ENCODE assay signal across 2 cellular contexts in genomic region chr2:189717593-189717992, GRCh38. TPM values are rescaled to one million over a fixed set of nuclear protein-coding genes. Genes with fewer than 3 reads are reported as not detected.
A peak's percentile ranks its signal among the peaks of the same experiment; 100 is the strongest.
DNase-seq lines count a peak whose midpoint lies in the region; ATAC-seq, FAIRE-seq and TF ChIP-seq lines count a peak whose summit lies in the region.
"Not testable (repeated sequence)": the region's sequence is repeated elsewhere in the genome, so short reads cannot be mapped to it uniquely, and the experiment has no call there.

No MANE protein-coding gene starts in this region.

- BruUV-seq in K562 (replicated peaks; lab: Mats Ljungman, UMichigan), result not testable (repeated sequence)

- not testable (repeated sequence) for TF ChIP-seq EP300 in K562 (IDR thresholded peaks at IDR 0.05; ENCODE audit: low read length)

- not testable (repeated sequence) for H2AFZ ChIP-seq in K562 (ENCODE audit: low read depth, low read length)

- not testable (repeated sequence) for H3K27ac ChIP-seq in HEK293 (ENCODE audit: extremely low read depth, low read depth, low read length); K562 (ENCODE audit: extremely low read depth, low read depth, low read length)

- TF ChIP-seq RAD21 in K562 (CRISPR knock-in tag; conservative IDR thresholded peaks at IDR 0.05 in 1 of 2, IDR thresholded peaks at IDR 0.05 in 1 of 2), result not testable (repeated sequence)

- POLR2A ChIA-PET in HEK293 (lab: Yijun Ruan, JAX), result not testable (repeated sequence)
- POLR2A ChIA-PET in K562 (lab: Yijun Ruan, JAX), result interaction anchor here (0.6 kb wide), 1 partner anchor 219 kb away, joined by 3 read pairs; no protein-coding TSS in a partner anchor

- not testable (repeated sequence) for ATAC-seq in K562

- in situ Hi-C loops in K562 (cut with MboI), result not testable (repeated sequence)

- not testable (repeated sequence) for H3K27me3 ChIP-seq in K562 (ENCODE audit: control insufficient read depth in 2 of 2, insufficient read depth in 2 of 2, low read length in 2 of 2)

- DNase-seq in K562 (ENCODE audit: extremely low read depth in 1 of 4, low spot score in 3 of 4), result not testable (repeated sequence)

- not testable (repeated sequence) for TF ChIP-seq CTCF in HEK293 (tag by site-specific recombination; IDR thresholded peaks at IDR 0.05); K562 (IDR thresholded peaks at IDR 0.05 in 2 of 3, conservative IDR thresholded peaks at IDR 0.05 in 1 of 3; ENCODE audit: insufficient read depth in 2 of 3, low read depth in 1 of 3, low read length in 3 of 3)

- not testable (repeated sequence) for H3K79me2 ChIP-seq in K562 (ENCODE audit: control insufficient read depth, insufficient read depth, low read length)

- H3K4me1 ChIP-seq in HEK293 (ENCODE audit: control insufficient read depth, insufficient read depth, low read length); K562 (replicated peaks in 1 of 2; ENCODE audit: control insufficient read depth in 2 of 2, insufficient read depth in 2 of 2, low read length in 2 of 2): not testable (repeated sequence)

- H3K4me3 ChIP-seq in HEK293 (ENCODE audit: low read depth, low read length); K562: not testable (repeated sequence)

- CTCF ChIA-PET in HEK293 (lab: Yijun Ruan, JAX); K562 (lab: Yijun Ruan, JAX; ENCODE audit: low intra/inter-chr PET ratio): not testable (repeated sequence)

- intact Hi-C loops in K562 (cut with micrococcal nuclease), result not testable (repeated sequence)

- not testable (repeated sequence) for H4K20me1 ChIP-seq in K562 (replicated peaks; ENCODE audit: control insufficient read depth, insufficient read depth, low read length)

- H3K9me3 ChIP-seq in HEK293 (ENCODE audit: control insufficient read depth, insufficient read depth, low read depth, low read length); K562 (replicated peaks; ENCODE audit: control insufficient read depth, insufficient read depth, low read depth, low read length): not testable (repeated sequence)

- WGBS in K562 (ENCODE audit: insufficient coverage, low coverage, missing lambda C conversion rate), result 10% methylated on average over 1 of the region's 1 CpG

- FAIRE-seq in K562 (lab: Jason Lieb, UNC), result not testable (repeated sequence)

- TF ChIP-seq POLR2A in K562 (conservative IDR thresholded peaks at IDR 0.05), result not testable (repeated sequence)

- H3K36me3 ChIP-seq in HEK293 (ENCODE audit: control insufficient read depth in 2 of 2, insufficient read depth in 1 of 2, low read length in 2 of 2); K562 (ENCODE audit: control insufficient read depth, insufficient read depth, low read length): not testable (repeated sequence)

- not testable (repeated sequence) for H3K4me2 ChIP-seq in K562 (ENCODE audit: insufficient read depth, low read length)

- H3K9me1 ChIP-seq in K562 (ENCODE audit: control insufficient read depth, insufficient read depth, low read length), result not testable (repeated sequence)

- H3K9ac ChIP-seq in K562 (ENCODE audit: insufficient read depth in 1 of 2, low read depth in 2 of 2, low read length in 2 of 2), result not testable (repeated sequence)

TF ChIP-seq in HEK293, 187 proteins besides CTCF, POLR2A, EP300 and RAD21:
- peak; percentile 65 for TF ChIP-seq ZNF146 (tag by site-specific recombination; IDR thresholded peaks at IDR 0.05)

TF ChIP-seq in K562, 482 proteins besides CTCF, POLR2A, EP300 and RAD21:
- TF ChIP-seq ZNF146 (CRISPR knock-in tag; IDR thresholded peaks at IDR 0.05; ENCODE audit: unreplicated experiment), result peak; percentile 52

RNA-seq across cellular contexts. Expression of gene ANKAR, which starts 43.1 kb away (rescaled TPM):
- 1.1 and 1.5 TPM in 2 replicates for total RNA-seq in K562 (2011; cell fraction: chromatin; rRNA removed; ENCODE audit: low replicate concordance)
- 0.33 and 0.39 TPM in 2 replicates for total RNA-seq in K562 (2011; cell fraction: nucleolus; rRNA removed)
- 1.2 and 1.8 TPM in 2 replicates for total RNA-seq in K562 (2011; cell fraction: nucleoplasm; rRNA removed)
- 0.14 and 0.29 TPM in 2 replicates for total RNA-seq in K562 (2014; rRNA removed)
- total RNA-seq in K562 (2014; rRNA removed; fragmentation: Illumina TruSeq; extraction: Trizol), result 0.44 and 0.73 TPM in 2 replicates
- 0.51 and 0.68 TPM in 2 replicates for total RNA-seq in K562 (2015; rRNA removed; fragmentation: Illumina TruSeq; extraction: Trizol)
- total RNA-seq in K562 (2021), result 0.49 and 0.74 TPM in 2 replicates
- 0.47 and 0.52 TPM in 2 replicates for polyA plus RNA-seq in K562 (2011; rRNA removed)
- polyA plus RNA-seq in K562 (2011; cell fraction: cytosol; rRNA removed), result 0.06 and 0.07 TPM in 2 replicates
- 0.41 and 0.59 TPM in 2 replicates for polyA plus RNA-seq in K562 (2011; cell fraction: nucleus; rRNA removed)
- polyA plus RNA-seq in K562 (2012), result 0.22 and 0.58 TPM in 2 replicates
- 0.21 and 0.60 TPM in 2 replicates for polyA plus RNA-seq in K562 (2014; fragmentation: Illumina TruSeq; extraction: Trizol)
- under 1 TPM; 0.27 to 0.39 TPM for polyA plus RNA-seq in K562 (2014; fragmentation: Nextera tagmentation; extraction: Ambion mirVana)
- 0.04 and 0.23 TPM in 2 replicates for polyA plus RNA-seq in K562 (2014; rRNA removed)
- 1.2 and 1.6 TPM in 2 replicates for polyA minus RNA-seq in K562 (2011; rRNA and poly(A)+ RNA removed)
- 0.57 TPM in 1 of 2 replicates, not detected in the other for polyA minus RNA-seq in K562 (2011; cell fraction: cytosol; rRNA and poly(A)+ RNA removed)
- 0.54 and 1.6 TPM in 2 replicates for polyA minus RNA-seq in K562 (2011; cell fraction: nucleus; rRNA and poly(A)+ RNA removed)

RNA-seq across cellular contexts. Expression of gene OSGEPL1, which starts 45.0 kb away (rescaled TPM):
- 6.3 and 13.1 TPM in 2 replicates for total RNA-seq in K562 (2011; cell fraction: chromatin; rRNA removed; ENCODE audit: low replicate concordance)
- 6.0 and 6.7 TPM in 2 replicates for total RNA-seq in K562 (2011; cell fraction: nucleolus; rRNA removed)
- total RNA-seq in K562 (2011; cell fraction: nucleoplasm; rRNA removed), result 6.5 and 8.3 TPM in 2 replicates
- total RNA-seq in K562 (2014; rRNA removed), result 3.6 and 3.7 TPM in 2 replicates
- 6.0 and 6.5 TPM in 2 replicates for total RNA-seq in K562 (2014; rRNA removed; fragmentation: Illumina TruSeq; extraction: Trizol)
- total RNA-seq in K562 (2015; rRNA removed; fragmentation: Illumina TruSeq; extraction: Trizol), result 5.3 and 6.5 TPM in 2 replicates
- 2.5 and 3.7 TPM in 2 replicates for total RNA-seq in K562 (2021)
- 10.4 and 10.8 TPM in 2 replicates for polyA plus RNA-seq in K562 (2011; rRNA removed)
- 1.6 and 3.5 TPM in 2 replicates for polyA plus RNA-seq in K562 (2011; cell fraction: cytosol; rRNA removed)
- 8.3 and 13.3 TPM in 2 replicates for polyA plus RNA-seq in K562 (2011; cell fraction: nucleus; rRNA removed)
- polyA plus RNA-seq in K562 (2012), result 3.6 and 4.7 TPM in 2 replicates
- 5.0 and 5.2 TPM in 2 replicates for polyA plus RNA-seq in K562 (2014; fragmentation: Illumina TruSeq; extraction: Trizol)
- 1 to 10 TPM; 8.9 to 9.3 TPM for polyA plus RNA-seq in K562 (2014; fragmentation: Nextera tagmentation; extraction: Ambion mirVana)
- 5.1 and 6.0 TPM in 2 replicates for polyA plus RNA-seq in K562 (2014; rRNA removed)
- 5.7 and 7.6 TPM in 2 replicates for polyA minus RNA-seq in K562 (2011; rRNA and poly(A)+ RNA removed)
- polyA minus RNA-seq in K562 (2011; cell fraction: cytosol; rRNA and poly(A)+ RNA removed), result 2.2 and 3.4 TPM in 2 replicates
- 7.5 and 14.2 TPM in 2 replicates for polyA minus RNA-seq in K562 (2011; cell fraction: nucleus; rRNA and poly(A)+ RNA removed)

RNA-seq across cellular contexts. Expression of gene ASNSD1, which starts 56.3 kb away (rescaled TPM):
- 9.2 and 28.4 TPM in 2 replicates for total RNA-seq in K562 (2011; cell fraction: chromatin; rRNA removed; ENCODE audit: low replicate concordance)
- 6.0 and 7.0 TPM in 2 replicates for total RNA-seq in K562 (2011; cell fraction: nucleolus; rRNA removed)
- 10.2 and 10.3 TPM in 2 replicates for total RNA-seq in K562 (2011; cell fraction: nucleoplasm; rRNA removed)
- total RNA-seq in K562 (2014; rRNA removed) (25.1 and 26.9 TPM in 2 replicates), K562 (2014; rRNA removed; fragmentation: Illumina TruSeq; extraction: Trizol) (41.2 and 47.2 TPM in 2 replicates), K562 (2015; rRNA removed; fragmentation: Illumina TruSeq; extraction: Trizol) (40.1 and 40.5 TPM in 2 replicates), K562 (2021) (23.9 and 27.0 TPM in 2 replicates)
- polyA plus RNA-seq in K562 (2011; rRNA removed) (19.1 and 31.7 TPM in 2 replicates), K562 (2014; fragmentation: Illumina TruSeq; extraction: Trizol) (33.6 and 46.5 TPM in 2 replicates), K562 (2014; fragmentation: Nextera tagmentation; extraction: Ambion mirVana) (10 to 100 TPM; 38.3 to 56.4 TPM), K562 (2014; rRNA removed) (28.4 and 30.3 TPM in 2 replicates)
- polyA plus RNA-seq in K562 (2011; cell fraction: cytosol; rRNA removed), result 3.4 and 9.2 TPM in 2 replicates
- polyA plus RNA-seq in K562 (2011; cell fraction: nucleus; rRNA removed), result 5.1 and 7.2 TPM in 2 replicates
- 17.7 and 21.5 TPM in 2 replicates for polyA plus RNA-seq in K562 (2012)
- 40.6 and 40.8 TPM in 2 replicates for polyA minus RNA-seq in K562 (2011; rRNA and poly(A)+ RNA removed)
- polyA minus RNA-seq in K562 (2011; cell fraction: cytosol; rRNA and poly(A)+ RNA removed), result 32.7 and 48.7 TPM in 2 replicates
- polyA minus RNA-seq in K562 (2011; cell fraction: nucleus; rRNA and poly(A)+ RNA removed), result 7.0 and 13.2 TPM in 2 replicates
